Comparison of ENCODE assay signal across 19 cellular contexts in genomic region chr2:74841663-74842062, GRCh38. TPM values are rescaled to one million over a fixed set of nuclear protein-coding genes. Genes with fewer than 3 reads are reported as not detected.
A peak's percentile ranks its signal among the peaks of the same experiment; 100 is the strongest.
DNase-seq lines count a peak whose midpoint lies in the region; ATAC-seq and TF ChIP-seq lines count a peak whose summit lies in the region.
"Had no signal": no experiment of that assay in that cellular context is flagged by ENCODE, and none has a peak within 500 bp of the region (broad histone marks: within the 10 kb centered on the region; RNA-seq: fewer than 3 reads in every experiment).

No MANE protein-coding gene starts in this region.

- H3K27ac ChIP-seq in DND-41 (ENCODE audit: low read length) (0 out of 2 replicates have a peak overlapping the region, but pooled peaks have one; percentile 15), psoas muscle (peak overlapping the region; percentile 15)
- H3K27ac ChIP-seq: left lung had no signal

- CTCF ChIA-PET in activated naive CD4-positive, alpha-beta T cell treated with anti-CD3 and anti-CD28 coated beads, Interleukin-2, amount 10 ng/mL, durations not matched to agents 7 days and 5 days (lab: Charles Lee), result interaction anchor here (0.7 kb wide), 1 partner anchor 151 kb away, joined by 3 read pairs; no protein-coding TSS in a partner anchor

- no peaks in the 10 kb centered on the region for H3K9me3 Mint-ChIP-seq in activated naive CD4-positive, alpha-beta T cell treated with anti-CD3 and anti-CD28 coated beads, Interleukin-2, amount 10 ng/mL, durations not matched to agents 7 days and 5 days
- no peaks in the 10 kb centered on the region for H3K9me3 Mint-ChIP-seq in endothelial cell (ENCODE audit: unreplicated experiment)

- H3K9me3 ChIP-seq in DND-41 (ENCODE audit: insufficient read depth, low read length, severe bottlenecking) (no peaks in the 10 kb centered on the region), psoas muscle (no peaks in the 10 kb centered on the region)
- H3K9me3 ChIP-seq: left lung had no signal

- no peak overlapping the region for H3K4me2 ChIP-seq in DND-41 (ENCODE audit: insufficient read depth, low read length)

- H3K4me3 Mint-ChIP-seq in activated naive CD4-positive, alpha-beta T cell treated with anti-CD3 and anti-CD28 coated beads, Interleukin-2, amount 10 ng/mL, durations not matched to agents 7 days and 5 days, result no peak overlapping the region
- no peak overlapping the region for H3K4me3 Mint-ChIP-seq in endothelial cell (ENCODE audit: unreplicated experiment)

- ATAC-seq in DND-41 (ENCODE audit: insufficient read depth, low read depth) (no peak), psoas muscle (no peak), HG03432 (IDR thresholded peaks at IDR 0.05; ENCODE audit: unreplicated experiment) (no peak)
- ATAC-seq: left lung had no signal

- TF ChIP-seq CTCF in DND-41 (IDR thresholded peaks at IDR 0.05; ENCODE audit: borderline replicate concordance, extremely low read depth, low read length, poor library complexity, severe bottlenecking) (no peak), endothelial cell (IDR thresholded peaks at IDR 0.05; ENCODE audit: unreplicated experiment) (no peak), psoas muscle (IDR thresholded peaks at IDR 0.05) (no peak)

- H3K27me3 ChIP-seq in DND-41 (ENCODE audit: insufficient read depth, low read length, poor library complexity), result no peaks in the 10 kb centered on the region
- H3K27me3 ChIP-seq in psoas muscle (ENCODE audit: insufficient read depth in 3 of 3, low read length in 2 of 3), result no peaks in the 10 kb centered on the region

- H3K9ac ChIP-seq in DND-41 (ENCODE audit: low read depth, low read length), result no peak overlapping the region

- H3K4me1 Mint-ChIP-seq in activated naive CD4-positive, alpha-beta T cell treated with anti-CD3 and anti-CD28 coated beads, Interleukin-2, amount 10 ng/mL, durations not matched to agents 7 days and 5 days, result peaks cover 91% of the 10 kb centered on the region
- H3K4me1 Mint-ChIP-seq in endothelial cell (ENCODE audit: unreplicated experiment), result peaks cover 62% of the 10 kb centered on the region

- peaks cover 85% of the 10 kb centered on the region for H4K20me1 ChIP-seq in DND-41 (ENCODE audit: insufficient read depth, low read length)

- H3K4me1 ChIP-seq in DND-41 (ENCODE audit: insufficient read depth, low read length) (peaks cover 68% of the 10 kb centered on the region), psoas muscle (peaks cover 56% of the 10 kb centered on the region)

- no peak for DNase-seq in activated naive CD4-positive, alpha-beta T cell treated with anti-CD3 and anti-CD28 coated beads, Interleukin-2, amount 10 ng/mL, durations not matched to agents 7 days and 5 days
- no peak for DNase-seq in activated naive CD4-positive, alpha-beta T cell treated with Interleukin-2 at 50 U/mL for 16 hours
- no peak for DNase-seq in DND-41
- no peak for DNase-seq in endothelial cell (ENCODE audit: low spot score)
- no peak for DNase-seq in psoas muscle
- DNase-seq in superior temporal gyrus (ENCODE audit: extremely low spot score), result no peak
- DNase-seq in NCI-H2107 treated with DMSO at 0.1 percent for 48 hours (lab: John Stamatoyannopoulos, UW; ENCODE audit: unreplicated experiment), result no peak
- DNase-seq: activated CD4-positive, alpha-beta T cell treated with anti-CD3 and anti-CD28 coated beads, Interleukin-2, amount 50 U/mL, for 1 hour; foreskin melanocyte; GF-D8; Kasumi-1; left lung; NCI-H1417; NCI-H2227 treated with DMSO at 0.1 percent for 48 hours; NK-92 treated with Interleukin-12 subunit alpha and Interleukin-12 subunit beta, amount 100 ng/mL, for 24 hours; SHP77; stimulated activated naive CD4-positive, alpha-beta T cell treated with Interleukin-2 at 50 U/mL for 16 hours; T-helper 9 cell had no signal

- H3K27me3 Mint-ChIP-seq in activated naive CD4-positive, alpha-beta T cell treated with anti-CD3 and anti-CD28 coated beads, Interleukin-2, amount 10 ng/mL, durations not matched to agents 7 days and 5 days, result no peaks in the 10 kb centered on the region
- peaks cover 12% of the 10 kb centered on the region for H3K27me3 Mint-ChIP-seq in endothelial cell (ENCODE audit: unreplicated experiment)

- no peak overlapping the region for H2AFZ ChIP-seq in DND-41 (ENCODE audit: low read depth, low read length)

- peak overlapping the region; percentile 88 for H3K27ac Mint-ChIP-seq in activated naive CD4-positive, alpha-beta T cell treated with anti-CD3 and anti-CD28 coated beads, Interleukin-2, amount 10 ng/mL, durations not matched to agents 7 days and 5 days
- peak overlapping the region; percentile 48 for H3K27ac Mint-ChIP-seq in endothelial cell (ENCODE audit: unreplicated experiment)

- peaks cover 95% of the 10 kb centered on the region for H3K79me2 ChIP-seq in DND-41 (ENCODE audit: insufficient read depth, low read length)

- intact Hi-C loops in psoas muscle (cut with DNase I), result no loop called here

- peaks cover 58% of the 10 kb centered on the region for H3K36me3 ChIP-seq in DND-41 (ENCODE audit: insufficient read depth, low read length)
- peaks cover 0 to 5% of the 10 kb centered on the region in 2 donors for H3K36me3 ChIP-seq in psoas muscle (ENCODE audit: insufficient read depth in 1 of 2, low read depth in 1 of 2)
- H3K36me3 ChIP-seq: left lung had no signal

- 39 to 45% (median 44%) methylated on average over 2 of the region's 2 CpGs for WGBS in psoas muscle, 3 donors

- H3K36me3 Mint-ChIP-seq in activated naive CD4-positive, alpha-beta T cell treated with anti-CD3 and anti-CD28 coated beads, Interleukin-2, amount 10 ng/mL, durations not matched to agents 7 days and 5 days, result peaks cover 34% of the 10 kb centered on the region
- peaks cover 4% of the 10 kb centered on the region for H3K36me3 Mint-ChIP-seq in endothelial cell (ENCODE audit: low read depth, unreplicated experiment)

- H3K4me3 ChIP-seq in DND-41 (ENCODE audit: low read depth in 1 of 2, low read length in 2 of 2), result no peak overlapping the region
- no peak overlapping the region for H3K4me3 ChIP-seq in psoas muscle
- H3K4me3 ChIP-seq: left lung had no signal

RNA-seq across cellular contexts. Expression of gene HK2, which starts 7.7 kb away (rescaled TPM):
- total RNA-seq in endothelial cell (ENCODE audit: unreplicated experiment) (23.2 TPM), psoas muscle (100 to 1,000 TPM in 1 of 4 donors, 10 to 100 TPM in 3; 47.9 to 150 (median 90.9) TPM)
- polyA plus RNA-seq in psoas muscle, result 100 to 1,000 TPM in 1 of 3 donors, 10 to 100 TPM in 2; 14.3 to 229 (median 61.0) TPM
